1 cellular context compared by ENCODE assay signal in the genomic region with DNA sequence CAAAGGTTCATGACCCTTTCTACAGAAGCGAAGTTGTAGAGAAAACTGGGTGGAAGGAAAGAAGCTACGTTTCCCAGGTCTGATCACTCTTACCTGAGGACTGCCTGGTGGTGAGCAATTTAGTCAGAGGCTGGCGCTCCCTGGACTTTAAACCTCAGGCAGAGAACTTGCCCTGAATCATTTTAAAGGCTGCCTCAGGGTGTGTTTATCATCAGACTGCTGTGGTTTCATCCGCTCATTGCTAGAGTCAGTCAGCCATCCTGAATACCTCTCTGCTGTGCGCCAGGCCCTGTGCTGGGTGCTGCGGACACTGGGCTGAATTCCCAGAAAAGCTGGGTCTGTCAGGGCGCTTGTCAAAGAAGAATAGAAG.
TF ChIP-seq lines count a peak whose summit lies in the region.

No MANE protein-coding gene starts in this region.

TF ChIP-seq in GM23338, 12 proteins besides CTCF, POLR2A, EP300 and RAD21:
- no peak for TF ChIP-seq ZNF462 (CRISPR knock-in tag; IDR thresholded peaks at IDR 0.05)
- no peak for TF ChIP-seq CREB1 (CRISPR knock-in tag; IDR thresholded peaks at IDR 0.05; ENCODE audit: low read depth)
- TF ChIP-seq JUNB (IDR thresholded peaks at IDR 0.05; ENCODE audit: unreplicated experiment) = no peak
- TF ChIP-seq REST (IDR thresholded peaks at IDR 0.05; ENCODE audit: unreplicated experiment) = no peak
- no peak for TF ChIP-seq ZNF331 (CRISPR knock-in tag; IDR thresholded peaks at IDR 0.05; ENCODE audit: low read depth)
- no peak for TF ChIP-seq STAT1 (IDR thresholded peaks at IDR 0.05; ENCODE audit: unreplicated experiment)
- TF ChIP-seq, protein P1, sequence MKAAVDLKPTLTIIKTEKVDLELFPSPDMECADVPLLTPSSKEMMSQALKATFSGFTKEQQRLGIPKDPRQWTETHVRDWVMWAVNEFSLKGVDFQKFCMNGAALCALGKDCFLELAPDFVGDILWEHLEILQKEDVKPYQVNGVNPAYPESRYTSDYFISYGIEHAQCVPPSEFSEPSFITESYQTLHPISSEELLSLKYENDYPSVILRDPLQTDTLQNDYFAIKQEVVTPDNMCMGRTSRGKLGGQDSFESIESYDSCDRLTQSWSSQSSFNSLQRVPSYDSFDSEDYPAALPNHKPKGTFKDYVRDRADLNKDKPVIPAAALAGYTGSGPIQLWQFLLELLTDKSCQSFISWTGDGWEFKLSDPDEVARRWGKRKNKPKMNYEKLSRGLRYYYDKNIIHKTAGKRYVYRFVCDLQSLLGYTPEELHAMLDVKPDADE (IDR thresholded peaks at IDR 0.05) = no peak
- TF ChIP-seq EZH2 (IDR thresholded peaks at IDR 0.05; ENCODE audit: low read depth, unreplicated experiment) = no peak
- TF ChIP-seq NANOG (IDR thresholded peaks at IDR 0.05; ENCODE audit: borderline replicate concordance) = no peak
- no peak for TF ChIP-seq POLR2AphosphoS5 (IDR thresholded peaks at IDR 0.05; ENCODE audit: low read depth)
- TF ChIP-seq ZNF114 (CRISPR knock-in tag; IDR thresholded peaks at IDR 0.05) = no peak
- no peak for TF ChIP-seq EZH2phosphoT487 (IDR thresholded peaks at IDR 0.05; ENCODE audit: unreplicated experiment)
